In the genomic region with DNA sequence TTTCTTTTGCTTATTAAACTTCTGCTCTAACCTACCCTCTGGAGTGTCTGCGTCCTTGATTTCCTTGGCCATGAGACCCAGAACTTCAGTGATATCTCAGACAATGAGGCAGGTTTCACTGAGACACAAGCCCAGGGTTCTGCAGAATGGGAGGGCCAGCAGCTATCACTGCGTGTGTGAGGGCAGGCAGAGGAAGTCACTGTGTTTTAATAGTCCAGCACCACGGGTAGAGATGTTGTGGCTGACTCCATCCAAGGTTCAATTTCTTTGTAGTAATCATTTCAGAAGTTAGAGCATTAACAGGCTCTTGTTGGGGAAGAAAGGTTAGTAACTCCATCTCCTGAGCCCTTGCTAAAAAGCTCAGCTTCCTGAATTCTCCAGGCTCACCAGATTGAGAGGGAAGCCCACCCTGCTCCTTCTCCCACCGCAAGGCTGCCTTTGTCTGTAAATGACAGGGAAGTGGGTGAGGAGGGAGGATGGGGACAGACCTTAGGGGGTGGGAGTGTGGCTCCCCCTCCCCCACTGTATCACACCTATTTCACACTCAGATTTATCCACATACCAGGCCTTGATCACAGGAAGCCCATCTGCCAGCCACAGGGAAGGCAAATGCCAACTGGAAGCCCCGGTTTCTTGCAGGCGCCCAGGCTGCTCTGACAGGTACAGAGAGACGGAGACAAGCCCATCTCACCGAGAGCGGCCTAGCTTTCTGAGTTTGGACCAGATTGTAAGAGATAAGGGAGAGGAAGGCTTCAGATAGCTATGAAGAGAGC, we compare ENCODE assay signal across 16 cellular contexts. TPM values are rescaled to one million over a fixed set of nuclear protein-coding genes. Genes with fewer than 3 reads are reported as not detected.
DNase-seq lines count a peak whose midpoint lies in the region; FAIRE-seq and TF ChIP-seq lines count a peak whose summit lies in the region.
"Had no signal": no experiment of that assay in that cellular context is flagged by ENCODE, and none has a peak within 500 bp of the region (broad histone marks: within the 10 kb centered on the region; RNA-seq: fewer than 3 reads in every experiment).

No MANE protein-coding gene starts in this region.

- POLR2A ChIA-PET in activated CD4-positive, alpha-beta memory T cell treated with anti-CD3 and anti-CD28 coated beads for 36 hours (lab: Charles Lee), result interaction anchor here (0.7 to 2.1 kb wide), 6 partner anchors 40 to 107 kb away, joined by 3 to 6 read pairs (median 4); partner anchors contain the start of gene POP4

- peak; percentile 46 for DNase-seq in activated naive CD4-positive, alpha-beta T cell treated with anti-CD3 and anti-CD28 coated beads for 36 hours
- no peak for DNase-seq in activated naive CD4-positive, alpha-beta T cell treated with anti-CD3 and anti-CD28 coated beads, Interleukin-2, amount 50 U/mL, for 16 hours
- no peak for DNase-seq in activated CD4-positive, alpha-beta memory T cell treated with anti-CD3 and anti-CD28 coated beads for 36 hours
- DNase-seq in kidney, result peak; percentile 26
- no peak for DNase-seq in stomach
- DNase-seq in NCI-H524 (lab: John Stamatoyannopoulos, UW), result no peak
- DNase-seq in amygdala (lab: John Stamatoyannopoulos, UW), result no peak
- DNase-seq in NCI-H146 (lab: John Stamatoyannopoulos, UW), result no peak
- DNase-seq: activated CD8-positive, alpha-beta memory T cell treated with anti-CD3 and anti-CD28 coated beads for 24 hours; AML-193; central memory CD4-positive, alpha-beta T cell; GDM1; islet precursor cell; NCI-H1092; NCI-H748 treated with DMSO at 0.1 percent for 48 hours; nucleus accumbens had no signal

- 63 to 75% (median 69%) methylated on average over 8 to 9 of the region's 9 CpGs for WGBS in stomach, 5 donors

- no peaks in the 10 kb centered on the region for H3K27me3 ChIP-seq in stomach

- TF ChIP-seq EP300 in stomach (IDR thresholded peaks at IDR 0.05), result no peak

- H3K4me3 ChIP-seq in kidney (ENCODE audit: low read length in 2 of 2) (peak overlapping the region in 1 of 2 donors; percentile 61), stomach (no peak overlapping the region)

- H3K36me3 ChIP-seq in kidney (ENCODE audit: control insufficient read depth in 1 of 2, insufficient read depth in 2 of 2, low read length in 2 of 2), result no peaks in the 10 kb centered on the region
- H3K36me3 ChIP-seq in stomach, result peaks cover 0 to 17% (median 8%) of the 10 kb centered on the region in 4 donors

- CTCF ChIA-PET in activated naive CD4-positive, alpha-beta T cell treated with anti-CD3 and anti-CD28 coated beads for 36 hours (lab: Charles Lee), result interaction anchor here (1.0 to 7.7 kb wide), 8 partner anchors 20 to 120 kb away, joined by 3 to 145 read pairs (median 14); partner anchors contain the start of genes PLEKHF1 and POP4
- CTCF ChIA-PET in activated CD4-positive, alpha-beta memory T cell treated with anti-CD3 and anti-CD28 coated beads for 36 hours (lab: Charles Lee), result interaction anchor here (1.3 to 8.5 kb wide), 8 partner anchors 17 to 104 kb away, joined by 3 to 192 read pairs (median 10); partner anchors contain the start of genes PLEKHF1 and POP4

- no peak overlapping the region for H3K27ac ChIP-seq in kidney (ENCODE audit: low read depth in 2 of 2, low read length in 2 of 2)
- H3K27ac ChIP-seq in stomach, result peak overlapping the region in 3 of 5 donors; percentile 17 to 98 (median 94)

- intact Hi-C loops in activated naive CD4-positive, alpha-beta T cell treated with anti-CD3 and anti-CD28 coated beads for 36 hours (cut with micrococcal nuclease), result loop anchor here (1.0 to 10.0 kb wide), 2 partner anchors 136 to 512 kb away; no protein-coding TSS in a partner anchor
- intact Hi-C loops in activated CD4-positive, alpha-beta memory T cell treated with anti-CD3 and anti-CD28 coated beads for 36 hours (cut with micrococcal nuclease), result loop anchor here (10.0 kb wide), 1 partner anchor 188 kb away; the partner anchor contains the start of gene VSTM2B
- intact Hi-C loops in kidney (cut with DNase I), result loop anchor here (10.0 kb wide), 1 partner anchor 98 kb away; no protein-coding TSS in a partner anchor
- intact Hi-C loops in stomach (cut with DNase I; ENCODE audit: low total_unique reads), result loop anchor here (5.0 kb wide), 1 partner anchor 101 kb away; no protein-coding TSS in a partner anchor

- no peaks in the 10 kb centered on the region for H3K9me3 Mint-ChIP-seq in activated naive CD4-positive, alpha-beta T cell treated with anti-CD3 and anti-CD28 coated beads for 36 hours
- no peaks in the 10 kb centered on the region for H3K9me3 Mint-ChIP-seq in activated CD4-positive, alpha-beta memory T cell treated with anti-CD3 and anti-CD28 coated beads for 36 hours

- no peaks in the 10 kb centered on the region for H3K27me3 Mint-ChIP-seq in activated naive CD4-positive, alpha-beta T cell treated with anti-CD3 and anti-CD28 coated beads for 36 hours (ENCODE audit: low read depth)
- H3K27me3 Mint-ChIP-seq in activated CD4-positive, alpha-beta memory T cell treated with anti-CD3 and anti-CD28 coated beads for 36 hours, result no peaks in the 10 kb centered on the region

- no peak for FAIRE-seq in kidney (lab: Jason Lieb, UNC)

- H3K9ac ChIP-seq in kidney (ENCODE audit: low read length in 2 of 2), result peak overlapping the region in 1 of 2 donors; percentile 29

- no peak for TF ChIP-seq POLR2A in stomach (IDR thresholded peaks at IDR 0.05)

- H3K36me3 Mint-ChIP-seq in activated naive CD4-positive, alpha-beta T cell treated with anti-CD3 and anti-CD28 coated beads for 36 hours (ENCODE audit: low read depth), result peaks cover 21% of the 10 kb centered on the region
- H3K36me3 Mint-ChIP-seq in activated CD4-positive, alpha-beta memory T cell treated with anti-CD3 and anti-CD28 coated beads for 36 hours, result peaks cover 14% of the 10 kb centered on the region

- peak overlapping the region; percentile 86 for H3K4me3 Mint-ChIP-seq in activated naive CD4-positive, alpha-beta T cell treated with anti-CD3 and anti-CD28 coated beads for 36 hours
- H3K4me3 Mint-ChIP-seq in activated CD4-positive, alpha-beta memory T cell treated with anti-CD3 and anti-CD28 coated beads for 36 hours, result peak overlapping the region; percentile 85

- H3K4me1 Mint-ChIP-seq in activated naive CD4-positive, alpha-beta T cell treated with anti-CD3 and anti-CD28 coated beads for 36 hours (ENCODE audit: low read depth), result peaks cover 64% of the 10 kb centered on the region
- peaks cover 55% of the 10 kb centered on the region for H3K4me1 Mint-ChIP-seq in activated CD4-positive, alpha-beta memory T cell treated with anti-CD3 and anti-CD28 coated beads for 36 hours (ENCODE audit: low read depth)

- H3K9me3 ChIP-seq in kidney (ENCODE audit: control insufficient read depth in 1 of 2, low read length in 2 of 2) (no peaks in the 10 kb centered on the region), stomach (no peaks in the 10 kb centered on the region)

- TF ChIP-seq CTCF in kidney (IDR thresholded peaks at IDR 0.05; ENCODE audit: borderline replicate concordance, extremely low read depth, insufficient read depth), result no peak
- TF ChIP-seq CTCF in stomach (IDR thresholded peaks at IDR 0.05), result no peak

- H3K4me1 ChIP-seq in kidney (ENCODE audit: control insufficient read depth in 1 of 2, insufficient read depth in 1 of 2, low read depth in 1 of 2, low read length in 2 of 2) (peaks cover 19 to 30% of the 10 kb centered on the region in 2 donors), stomach (peaks cover 19 to 70% (median 52%) of the 10 kb centered on the region in 4 donors)

- H3K27ac Mint-ChIP-seq in activated naive CD4-positive, alpha-beta T cell treated with anti-CD3 and anti-CD28 coated beads for 36 hours, result peak overlapping the region; percentile 90
- H3K27ac Mint-ChIP-seq in activated CD4-positive, alpha-beta memory T cell treated with anti-CD3 and anti-CD28 coated beads for 36 hours, result peak overlapping the region; percentile 81

RNA-seq across cellular contexts. Expression of gene C19orf12, which starts 2.1 kb away (rescaled TPM):
- 10 to 100 TPM; 21.6 to 24.3 TPM for total RNA-seq in activated naive CD4-positive, alpha-beta T cell treated with anti-CD3 and anti-CD28 coated beads for 36 hours
- 10 to 100 TPM; 32.6 to 32.8 TPM for total RNA-seq in activated CD4-positive, alpha-beta memory T cell treated with anti-CD3 and anti-CD28 coated beads for 36 hours
- total RNA-seq in kidney (21.2 TPM), stomach (10 to 100 TPM in 4 of 5 donors, 1 to 10 TPM in 1; 4.6 to 67.2 (median 33.0) TPM)
- polyA plus RNA-seq in kidney (ENCODE audit: insufficient read depth, low read depth, low replicate concordance) (27.1 TPM), stomach (10 to 100 TPM in 2 of 3 donors, 1 to 10 TPM in 1; 9.9 to 15.3 (median 13.7) TPM)

RNA-seq across cellular contexts. Expression of gene PLEKHF1, which starts 47.7 kb away (rescaled TPM):
- total RNA-seq in activated naive CD4-positive, alpha-beta T cell treated with anti-CD3 and anti-CD28 coated beads for 36 hours, result 10 to 100 TPM; 20.7 to 21.0 TPM
- total RNA-seq in activated CD4-positive, alpha-beta memory T cell treated with anti-CD3 and anti-CD28 coated beads for 36 hours, result 10 to 100 TPM; 23.6 to 24.3 TPM
- total RNA-seq in kidney, result 11.7 TPM
- polyA plus RNA-seq in kidney (ENCODE audit: insufficient read depth, low read depth, low replicate concordance), result 7.1 TPM
- total RNA-seq in stomach, result 10 to 100 TPM in 1 of 5 donors, 1 to 10 TPM in 4; 1.8 to 13.6 (median 6.1) TPM
- 1 to 10 TPM; 5.2 to 8.4 (median 6.7) TPM for polyA plus RNA-seq in stomach

Comparison
In these comparisons a context has a peak if more than half of its experiments do, and no peak if none do; other contexts are left out.
1. DNase-seq: peak in activated naive CD4-positive, alpha-beta T cell treated with anti-CD3 and anti-CD28 coated beads for 36 hours (single experiment) and kidney (single experiment); none in activated naive CD4-positive, alpha-beta T cell treated with anti-CD3 and anti-CD28 coated beads, Interleukin-2, amount 50 U/mL, for 16 hours (single experiment), activated CD4-positive, alpha-beta memory T cell treated with anti-CD3 and anti-CD28 coated beads for 36 hours (single experiment), stomach (single experiment), NCI-H524 (0 of 2), amygdala (0 of 56) and NCI-H146 (single experiment).
2. H3K27ac ChIP-seq: peak in stomach (3 of 5); none in kidney (0 of 2).